In the genomic region with DNA sequence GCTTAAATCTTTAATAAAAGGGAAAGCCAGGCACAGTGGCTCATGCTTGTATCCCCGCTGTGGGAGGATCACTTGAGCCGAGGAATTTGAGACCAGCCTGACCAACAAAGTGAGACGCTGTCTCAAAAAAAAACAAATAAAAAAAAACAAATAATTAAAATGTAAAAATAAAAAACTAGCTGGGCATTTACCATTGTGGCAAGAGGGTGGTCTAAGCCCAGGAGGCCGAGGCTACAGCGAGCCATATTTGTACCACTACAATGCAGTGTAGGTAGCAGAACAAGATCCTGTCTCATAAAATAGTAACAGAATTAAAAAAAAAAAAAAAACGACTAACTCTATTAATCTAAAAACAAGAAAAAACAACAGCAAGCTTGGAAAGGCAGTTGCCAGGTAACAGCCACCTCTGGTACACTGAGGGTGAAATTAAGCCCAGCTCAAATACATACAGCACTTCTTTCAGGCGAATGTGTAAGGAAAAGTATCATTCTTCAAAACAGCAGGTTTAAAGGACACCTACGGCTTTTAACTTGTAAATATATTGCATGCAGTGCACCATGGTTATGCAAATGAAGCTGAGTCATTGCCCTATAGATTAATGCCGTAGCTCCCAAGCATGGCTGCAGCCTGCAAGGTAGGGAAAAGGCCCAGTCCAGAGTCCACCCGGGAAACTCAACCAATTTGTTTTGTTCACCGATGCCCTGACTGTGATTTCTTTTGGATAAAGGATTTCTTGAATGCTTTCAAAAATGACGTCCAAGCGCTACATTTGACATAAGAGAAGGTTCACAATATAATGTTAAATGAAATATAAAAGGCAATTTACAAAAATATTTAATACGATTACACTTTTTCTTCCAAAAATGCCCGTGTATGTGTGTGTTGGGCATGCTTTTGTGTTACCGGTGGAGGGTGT, we compare ENCODE assay signal across 7 cellular contexts. TPM values are rescaled to one million over a fixed set of nuclear protein-coding genes. Genes with fewer than 3 reads are reported as not detected.
DNase-seq lines count a peak whose midpoint lies in the region; ATAC-seq lines count a peak whose summit lies in the region.

No MANE protein-coding gene starts in this region.

- no peaks in the 10 kb centered on the region for H3K36me3 ChIP-seq in H7 (replicated peaks; ENCODE audit: control insufficient read depth, insufficient read depth, low read length)
- H3K36me3 ChIP-seq in trophoblast cell (ENCODE audit: control insufficient read depth in 1 of 2, insufficient read depth in 2 of 2, low read length in 2 of 2), result no peaks in the 10 kb centered on the region

- ATAC-seq in HG03097 (IDR thresholded peaks at IDR 0.05; ENCODE audit: low FRiP score, unreplicated experiment), result no peak
- ATAC-seq in HG02759 (IDR thresholded peaks at IDR 0.05; ENCODE audit: unreplicated experiment), result no peak

- H2BK120ac ChIP-seq in trophoblast cell (ENCODE audit: insufficient read depth, low read length, poor library complexity), result no peak overlapping the region

- peak overlapping the region; percentile 65 for H4K8ac ChIP-seq in trophoblast cell (ENCODE audit: low read depth, low read length)

- H3K79me1 ChIP-seq in trophoblast cell (ENCODE audit: low read length), result peaks cover 1% of the 10 kb centered on the region

- DNase-seq in H7, result peak; percentile 75
- DNase-seq in NCI-H446 treated with DMSO at 0.1 percent for 48 hours (lab: John Stamatoyannopoulos, UW), result peak; percentile 38
- peak; percentile 40 for DNase-seq in dermis blood vessel endothelial cell
- DNase-seq in trophoblast cell, result peak in 1 of 2 donors; percentile 60
- no peak for DNase-seq in NCI-H524 (lab: John Stamatoyannopoulos, UW)

- no peak overlapping the region for H3K9ac ChIP-seq in trophoblast cell (ENCODE audit: low read length)

- H3K4me3 ChIP-seq in H7 (ENCODE audit: insufficient read depth, low read depth, low read length), result no peak overlapping the region
- H3K4me3 ChIP-seq in trophoblast cell (ENCODE audit: low read depth, low read length), result no peak overlapping the region

- no peak overlapping the region for H3K27ac ChIP-seq in trophoblast cell (ENCODE audit: low read depth, low read length)

- H3K4me2 ChIP-seq in trophoblast cell (ENCODE audit: low read length), result no peak overlapping the region

- no peak overlapping the region for H3K23ac ChIP-seq in trophoblast cell (ENCODE audit: low read length)

- no peak overlapping the region for H4K12ac ChIP-seq in trophoblast cell (ENCODE audit: low read depth, low read length)

- no peak overlapping the region for H3K4ac ChIP-seq in trophoblast cell (ENCODE audit: low read depth, low read length)

- no peak overlapping the region for H3K18ac ChIP-seq in trophoblast cell (ENCODE audit: low read length)

- H3K9me3 ChIP-seq in trophoblast cell (ENCODE audit: insufficient read depth, low read depth, low read length), result no peaks in the 10 kb centered on the region

- no peak overlapping the region for H2AFZ ChIP-seq in trophoblast cell (ENCODE audit: insufficient read depth, low read length, poor library complexity)

- H2BK12ac ChIP-seq in trophoblast cell (ENCODE audit: low read length), result no peak overlapping the region

- no peaks in the 10 kb centered on the region for H3K4me1 ChIP-seq in trophoblast cell (ENCODE audit: control insufficient read depth in 1 of 2, insufficient read depth in 2 of 2, low read length in 2 of 2)

- no peak overlapping the region for H4K91ac ChIP-seq in trophoblast cell (ENCODE audit: low read depth, low read length)

- no CpG with 5 or more reads among the region's 16 CpGs for WGBS in trophoblast cell (ENCODE audit: extremely low coverage, insufficient coverage, insufficient read length)

- H2BK5ac ChIP-seq in trophoblast cell (ENCODE audit: low read depth, low read length, poor library complexity), result peak overlapping the region; percentile 63

- H3K27me3 ChIP-seq in H7 (ENCODE audit: control insufficient read depth, insufficient read depth, low read length) (no peaks in the 10 kb centered on the region), trophoblast cell (ENCODE audit: insufficient read depth, low read length) (no peaks in the 10 kb centered on the region)

- H3K14ac ChIP-seq in trophoblast cell (ENCODE audit: low read length), result no peak overlapping the region

- no peak overlapping the region for H2AK5ac ChIP-seq in trophoblast cell (ENCODE audit: low read length)

- no peaks in the 10 kb centered on the region for H3K79me2 ChIP-seq in trophoblast cell (ENCODE audit: control insufficient read depth, insufficient read depth, low read length, poor library complexity)

RNA-seq across cellular contexts. Expression of gene TXLNG, which starts 14.5 kb away (rescaled TPM):
- total RNA-seq in H7 (2014; rRNA removed; shearing (Covaris generic)), result 35.6 and 43.2 TPM in 2 replicates
- 6.2 and 7.3 TPM in 2 replicates for total RNA-seq in dermis blood vessel endothelial cell
- 14.4 and 14.6 TPM in 2 replicates for polyA plus RNA-seq in trophoblast cell (2013)

RNA-seq across cellular contexts. Expression of gene SYAP1, which starts 52.3 kb away (rescaled TPM):
- total RNA-seq in H7 (2014; rRNA removed; shearing (Covaris generic)), result 21.7 and 28.5 TPM in 2 replicates
- 26.8 and 30.1 TPM in 2 replicates for total RNA-seq in dermis blood vessel endothelial cell
- 19.0 and 19.3 TPM in 2 replicates for polyA plus RNA-seq in trophoblast cell (2013)

RNA-seq across cellular contexts. Expression of gene CTPS2, which starts 59.3 kb away (rescaled TPM):
- total RNA-seq in H7 (2014; rRNA removed; shearing (Covaris generic)), result 53.8 and 67.8 TPM in 2 replicates
- 16.5 and 20.8 TPM in 2 replicates for total RNA-seq in dermis blood vessel endothelial cell
- 10.8 and 11.9 TPM in 2 replicates for polyA plus RNA-seq in trophoblast cell (2013)

Comparison
In these comparisons a context has a peak if more than half of its experiments do, and no peak if none do; other contexts are left out.
1. DNase-seq: peak in H7 (single experiment), NCI-H446 treated with DMSO at 0.1 percent for 48 hours (single experiment) and dermis blood vessel endothelial cell (single experiment); none in NCI-H524 (0 of 2).